ENCODE assay signal across 1 cellular context in the genomic region with DNA sequence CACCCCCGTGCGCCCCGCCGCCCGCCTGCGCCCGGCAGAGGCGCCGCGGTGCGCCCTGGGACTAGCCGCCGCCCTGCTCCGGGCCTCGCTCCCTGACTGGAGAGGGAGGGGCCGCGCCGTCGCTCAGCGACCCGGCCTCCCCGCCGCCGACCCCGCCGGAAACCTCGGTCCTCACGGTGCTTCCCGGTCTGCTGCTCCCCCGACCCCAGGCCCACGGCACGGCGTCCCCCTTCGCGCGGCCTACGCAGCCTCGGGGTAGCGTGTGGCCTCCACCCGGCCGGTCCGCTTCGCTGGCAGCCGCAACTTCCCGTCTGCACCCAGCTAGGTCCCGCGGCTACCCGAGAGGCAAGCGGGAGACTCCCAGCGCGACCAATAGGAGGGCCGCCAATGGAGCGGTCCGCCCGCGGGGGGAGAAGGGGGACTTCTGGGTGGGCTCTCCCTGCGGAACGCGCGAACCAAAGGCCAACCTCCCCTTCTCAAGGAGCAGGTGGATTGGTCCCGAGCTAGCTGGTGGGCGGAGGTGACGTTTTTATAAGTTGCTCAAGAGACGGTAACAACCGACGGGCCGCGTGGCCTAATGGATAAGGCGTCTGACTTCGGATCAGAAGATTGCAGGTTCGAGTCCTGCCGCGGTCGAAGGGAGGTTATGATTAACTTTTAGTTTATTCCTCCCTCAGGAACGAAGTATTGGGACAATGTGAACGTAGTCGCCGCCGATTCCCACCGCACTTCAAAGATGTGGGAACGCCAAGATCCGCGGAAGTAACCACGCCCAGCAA.
TF ChIP-seq lines count a peak whose summit lies in the region.

A gene (minus strand): TSS at position 315 of the 779 bp plus-strand sequence. CDS start 1,070 bp downstream, outside the sequence.

TF ChIP-seq in HepG2, 621 proteins besides CTCF, POLR2A, EP300 and RAD21 (continued from another document and continues in another):
- TF ChIP-seq ZNF550 (CRISPR knock-in tag; IDR thresholded peaks at IDR 0.05; ENCODE audit: borderline replicate concordance) (no peak), TEAD2 (CRISPR knock-in tag; IDR thresholded peaks at IDR 0.05) (no peak), ZNF143 (CRISPR knock-in tag; IDR thresholded peaks at IDR 0.05) (peak; percentile 84), ZNF292 (CRISPR knock-in tag; IDR thresholded peaks at IDR 0.05; ENCODE audit: borderline replicate concordance, low read depth) (no peak), EEA1 (CRISPR knock-in tag; IDR thresholded peaks at IDR 0.05; ENCODE audit: borderline replicate concordance) (peak; percentile 96; the same call in 1 of the 2 replicates), BCL6 (CRISPR knock-in tag; IDR thresholded peaks at IDR 0.05) (peak; percentile 32; the same call in 1 of the 2 replicates), JARID2 (CRISPR knock-in tag; IDR thresholded peaks at IDR 0.05; ENCODE audit: insufficient replicate concordance) (no peak), ZNF44 (CRISPR knock-in tag; IDR thresholded peaks at IDR 0.05) (no peak), ZNF7 (CRISPR knock-in tag; IDR thresholded peaks at IDR 0.05) (0 out of 2 replicates have a peak, but pooled peaks have one; percentile 4), ELF3 (CRISPR knock-in tag; IDR thresholded peaks at IDR 0.05) (no peak; the same call in none of the 2 replicates), ZNF441 (CRISPR knock-in tag; IDR thresholded peaks at IDR 0.05; ENCODE audit: borderline replicate concordance) (peak; percentile 79), YY1 (IDR thresholded peaks at IDR 0.05; ENCODE audit: insufficient read depth, insufficient replicate concordance, low read depth, low read length) (peak; percentile 9), TSC22D2 (CRISPR knock-in tag; IDR thresholded peaks at IDR 0.05; ENCODE audit: borderline replicate concordance) (peak; percentile 74; the same call in 1 of the 2 replicates), NPAS2 (CRISPR knock-in tag; IDR thresholded peaks at IDR 0.05; ENCODE audit: borderline replicate concordance) (no peak), SCMH1 (CRISPR knock-in tag; IDR thresholded peaks at IDR 0.05; ENCODE audit: borderline replicate concordance) (no peak), ZSCAN31 (CRISPR knock-in tag; IDR thresholded peaks at IDR 0.05; ENCODE audit: low read depth) (peak; percentile 94), SNAI1 (CRISPR knock-in tag; IDR thresholded peaks at IDR 0.05; ENCODE audit: borderline replicate concordance) (peak; percentile 14; the same call in 1 of the 2 replicates), ZFP90 (CRISPR knock-in tag; IDR thresholded peaks at IDR 0.05; ENCODE audit: borderline replicate concordance) (peak; percentile 82), ZNF3 (CRISPR knock-in tag; IDR thresholded peaks at IDR 0.05) (no peak), SMAD1 (CRISPR knock-in tag; IDR thresholded peaks at IDR 0.05; ENCODE audit: borderline replicate concordance, low read depth) (no peak; the same call in 1 of the 2 replicates), PRPF4 (IDR thresholded peaks at IDR 0.05; ENCODE audit: low read depth, low read length, poor library complexity, severe bottlenecking) (peak; percentile 68), SP5 (CRISPR knock-in tag; IDR thresholded peaks at IDR 0.05; ENCODE audit: borderline replicate concordance, low read depth) (peak; percentile 10; the same call in 1 of the 2 replicates), CREM (IDR thresholded peaks at IDR 0.05) (peak; percentile 74), CREM (CRISPR knock-in tag; IDR thresholded peaks at IDR 0.05) (no peak)
- TF ChIP-seq, protein P1, sequence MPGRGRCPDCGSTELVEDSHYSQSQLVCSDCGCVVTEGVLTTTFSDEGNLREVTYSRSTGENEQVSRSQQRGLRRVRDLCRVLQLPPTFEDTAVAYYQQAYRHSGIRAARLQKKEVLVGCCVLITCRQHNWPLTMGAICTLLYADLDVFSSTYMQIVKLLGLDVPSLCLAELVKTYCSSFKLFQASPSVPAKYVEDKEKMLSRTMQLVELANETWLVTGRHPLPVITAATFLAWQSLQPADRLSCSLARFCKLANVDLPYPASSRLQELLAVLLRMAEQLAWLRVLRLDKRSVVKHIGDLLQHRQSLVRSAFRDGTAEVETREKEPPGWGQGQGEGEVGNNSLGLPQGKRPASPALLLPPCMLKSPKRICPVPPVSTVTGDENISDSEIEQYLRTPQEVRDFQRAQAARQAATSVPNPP (CRISPR knock-in tag; IDR thresholded peaks at IDR 0.05): peak; percentile 65; the same call in 1 of the 2 replicates
- TF ChIP-seq, protein P2, sequence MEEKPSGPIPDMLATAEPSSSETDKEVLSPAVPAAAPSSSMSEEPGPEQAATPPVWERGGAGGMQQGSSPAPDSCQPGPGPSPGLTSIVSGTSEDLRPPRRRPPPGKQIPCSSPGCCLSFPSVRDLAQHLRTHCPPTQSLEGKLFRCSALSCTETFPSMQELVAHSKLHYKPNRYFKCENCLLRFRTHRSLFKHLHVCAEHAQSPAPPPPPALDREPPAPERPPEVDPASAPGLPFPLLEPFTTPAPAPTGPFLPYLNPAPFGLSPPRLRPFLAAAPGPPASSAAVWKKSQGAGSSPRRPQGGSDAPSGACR (CRISPR knock-in tag; IDR thresholded peaks at IDR 0.05): peak; percentile 52; the same call in 1 of the 2 replicates
- TF ChIP-seq, protein P3, sequence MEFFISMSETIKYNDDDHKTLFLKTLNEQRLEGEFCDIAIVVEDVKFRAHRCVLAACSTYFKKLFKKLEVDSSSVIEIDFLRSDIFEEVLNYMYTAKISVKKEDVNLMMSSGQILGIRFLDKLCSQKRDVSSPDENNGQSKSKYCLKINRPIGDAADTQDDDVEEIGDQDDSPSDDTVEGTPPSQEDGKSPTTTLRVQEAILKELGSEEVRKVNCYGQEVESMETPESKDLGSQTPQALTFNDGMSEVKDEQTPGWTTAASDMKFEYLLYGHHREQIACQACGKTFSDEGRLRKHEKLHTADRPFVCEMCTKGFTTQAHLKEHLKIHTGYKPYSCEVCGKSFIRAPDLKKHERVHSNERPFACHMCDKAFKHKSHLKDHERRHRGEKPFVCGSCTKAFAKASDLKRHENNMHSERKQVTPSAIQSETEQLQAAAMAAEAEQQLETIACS (CRISPR knock-in tag; IDR thresholded peaks at IDR 0.05): peak; percentile 45
- TF ChIP-seq, protein P4, sequence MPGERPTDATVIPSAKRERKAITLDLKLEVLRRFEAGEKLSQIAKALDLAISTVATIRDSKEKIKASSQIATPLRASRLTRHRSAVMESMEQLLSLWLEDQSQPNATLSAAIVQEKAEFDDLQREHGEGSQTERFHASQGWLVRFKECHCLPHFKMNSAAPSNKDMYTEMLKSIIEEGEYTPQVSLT (CRISPR knock-in tag; IDR thresholded peaks at IDR 0.05; ENCODE audit: borderline replicate concordance, low read depth): peak; percentile 55; the same call in 1 of the 2 replicates
- TF ChIP-seq, protein P5, sequence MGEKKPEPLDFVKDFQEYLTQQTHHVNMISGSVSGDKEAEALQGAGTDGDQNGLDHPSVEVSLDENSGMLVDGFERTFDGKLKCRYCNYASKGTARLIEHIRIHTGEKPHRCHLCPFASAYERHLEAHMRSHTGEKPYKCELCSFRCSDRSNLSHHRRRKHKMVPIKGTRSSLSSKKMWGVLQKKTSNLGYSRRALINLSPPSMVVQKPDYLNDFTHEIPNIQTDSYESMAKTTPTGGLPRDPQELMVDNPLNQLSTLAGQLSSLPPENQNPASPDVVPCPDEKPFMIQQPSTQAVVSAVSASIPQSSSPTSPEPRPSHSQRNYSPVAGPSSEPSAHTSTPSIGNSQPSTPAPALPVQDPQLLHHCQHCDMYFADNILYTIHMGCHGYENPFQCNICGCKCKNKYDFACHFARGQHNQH (CRISPR knock-in tag; IDR thresholded peaks at IDR 0.05): peak; percentile 93
- TF ChIP-seq, protein P6, sequence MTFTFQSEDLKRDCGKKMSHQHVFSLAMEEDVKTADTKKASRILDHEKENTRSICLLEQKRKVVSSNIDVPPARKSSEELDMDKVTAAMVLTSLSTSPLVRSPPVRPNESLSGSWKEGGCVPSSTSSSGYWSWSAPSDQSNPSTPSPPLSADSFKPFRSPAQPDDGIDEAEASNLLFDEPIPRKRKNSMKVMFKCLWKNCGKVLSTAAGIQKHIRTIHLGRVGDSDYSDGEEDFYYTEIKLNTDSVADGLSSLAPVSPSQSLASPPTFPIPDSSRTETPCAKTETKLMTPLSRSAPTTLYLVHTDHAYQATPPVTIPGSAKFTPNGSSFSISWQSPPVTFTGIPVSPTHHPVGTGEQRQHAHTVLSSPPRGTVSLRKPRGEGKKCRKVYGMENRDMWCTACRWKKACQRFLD (CRISPR knock-in tag; IDR thresholded peaks at IDR 0.05; ENCODE audit: borderline replicate concordance): peak; percentile 39; the same call in 1 of the 2 replicates
- TF ChIP-seq, protein P7, sequence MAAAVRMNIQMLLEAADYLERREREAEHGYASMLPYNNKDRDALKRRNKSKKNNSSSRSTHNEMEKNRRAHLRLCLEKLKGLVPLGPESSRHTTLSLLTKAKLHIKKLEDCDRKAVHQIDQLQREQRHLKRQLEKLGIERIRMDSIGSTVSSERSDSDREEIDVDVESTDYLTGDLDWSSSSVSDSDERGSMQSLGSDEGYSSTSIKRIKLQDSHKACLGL (CRISPR knock-in tag; IDR thresholded peaks at IDR 0.05): peak; percentile 62; the same call in 1 of the 2 replicates
- TF ChIP-seq, protein P8, sequence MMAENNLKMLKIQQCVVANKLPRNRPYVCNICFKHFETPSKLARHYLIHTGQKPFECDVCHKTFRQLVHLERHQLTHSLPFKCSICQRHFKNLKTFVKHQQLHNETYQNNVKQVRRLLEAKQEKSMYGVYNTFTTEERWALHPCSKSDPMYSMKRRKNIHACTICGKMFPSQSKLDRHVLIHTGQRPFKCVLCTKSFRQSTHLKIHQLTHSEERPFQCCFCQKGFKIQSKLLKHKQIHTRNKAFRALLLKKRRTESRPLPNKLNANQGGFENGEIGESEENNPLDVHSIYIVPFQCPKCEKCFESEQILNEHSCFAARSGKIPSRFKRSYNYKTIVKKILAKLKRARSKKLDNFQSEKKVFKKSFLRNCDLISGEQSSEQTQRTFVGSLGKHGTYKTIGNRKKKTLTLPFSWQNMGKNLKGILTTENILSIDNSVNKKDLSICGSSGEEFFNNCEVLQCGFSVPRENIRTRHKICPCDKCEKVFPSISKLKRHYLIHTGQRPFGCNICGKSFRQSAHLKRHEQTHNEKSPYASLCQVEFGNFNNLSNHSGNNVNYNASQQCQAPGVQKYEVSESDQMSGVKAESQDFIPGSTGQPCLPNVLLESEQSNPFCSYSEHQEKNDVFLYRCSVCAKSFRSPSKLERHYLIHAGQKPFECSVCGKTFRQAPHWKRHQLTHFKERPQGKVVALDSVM (CRISPR knock-in tag; IDR thresholded peaks at IDR 0.05): peak; percentile 71; the same call in 1 of the 2 replicates
- TF ChIP-seq, protein P9, sequence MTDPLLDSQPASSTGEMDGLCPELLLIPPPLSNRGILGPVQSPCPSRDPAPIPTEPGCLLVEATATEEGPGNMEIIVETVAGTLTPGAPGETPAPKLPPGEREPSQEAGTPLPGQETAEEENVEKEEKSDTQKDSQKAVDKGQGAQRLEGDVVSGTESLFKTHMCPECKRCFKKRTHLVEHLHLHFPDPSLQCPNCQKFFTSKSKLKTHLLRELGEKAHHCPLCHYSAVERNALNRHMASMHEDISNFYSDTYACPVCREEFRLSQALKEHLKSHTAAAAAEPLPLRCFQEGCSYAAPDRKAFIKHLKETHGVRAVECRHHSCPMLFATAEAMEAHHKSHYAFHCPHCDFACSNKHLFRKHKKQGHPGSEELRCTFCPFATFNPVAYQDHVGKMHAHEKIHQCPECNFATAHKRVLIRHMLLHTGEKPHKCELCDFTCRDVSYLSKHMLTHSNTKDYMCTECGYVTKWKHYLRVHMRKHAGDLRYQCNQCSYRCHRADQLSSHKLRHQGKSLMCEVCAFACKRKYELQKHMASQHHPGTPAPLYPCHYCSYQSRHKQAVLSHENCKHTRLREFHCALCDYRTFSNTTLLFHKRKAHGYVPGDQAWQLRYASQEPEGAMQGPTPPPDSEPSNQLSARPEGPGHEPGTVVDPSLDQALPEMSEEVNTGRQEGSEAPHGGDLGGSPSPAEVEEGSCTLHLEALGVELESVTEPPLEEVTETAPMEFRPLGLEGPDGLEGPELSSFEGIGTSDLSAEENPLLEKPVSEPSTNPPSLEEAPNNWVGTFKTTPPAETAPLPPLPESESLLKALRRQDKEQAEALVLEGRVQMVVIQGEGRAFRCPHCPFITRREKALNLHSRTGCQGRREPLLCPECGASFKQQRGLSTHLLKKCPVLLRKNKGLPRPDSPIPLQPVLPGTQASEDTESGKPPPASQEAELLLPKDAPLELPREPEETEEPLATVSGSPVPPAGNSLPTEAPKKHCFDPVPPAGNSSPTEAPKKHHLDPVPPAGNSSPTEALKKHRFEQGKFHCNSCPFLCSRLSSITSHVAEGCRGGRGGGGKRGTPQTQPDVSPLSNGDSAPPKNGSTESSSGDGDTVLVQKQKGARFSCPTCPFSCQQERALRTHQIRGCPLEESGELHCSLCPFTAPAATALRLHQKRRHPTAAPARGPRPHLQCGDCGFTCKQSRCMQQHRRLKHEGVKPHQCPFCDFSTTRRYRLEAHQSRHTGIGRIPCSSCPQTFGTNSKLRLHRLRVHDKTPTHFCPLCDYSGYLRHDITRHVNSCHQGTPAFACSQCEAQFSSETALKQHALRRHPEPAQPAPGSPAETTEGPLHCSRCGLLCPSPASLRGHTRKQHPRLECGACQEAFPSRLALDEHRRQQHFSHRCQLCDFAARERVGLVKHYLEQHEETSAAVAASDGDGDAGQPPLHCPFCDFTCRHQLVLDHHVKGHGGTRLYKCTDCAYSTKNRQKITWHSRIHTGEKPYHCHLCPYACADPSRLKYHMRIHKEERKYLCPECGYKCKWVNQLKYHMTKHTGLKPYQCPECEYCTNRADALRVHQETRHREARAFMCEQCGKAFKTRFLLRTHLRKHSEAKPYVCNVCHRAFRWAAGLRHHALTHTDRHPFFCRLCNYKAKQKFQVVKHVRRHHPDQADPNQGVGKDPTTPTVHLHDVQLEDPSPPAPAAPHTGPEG (CRISPR knock-in tag; IDR thresholded peaks at IDR 0.05): peak; percentile 87
- TF ChIP-seq, protein P10, sequence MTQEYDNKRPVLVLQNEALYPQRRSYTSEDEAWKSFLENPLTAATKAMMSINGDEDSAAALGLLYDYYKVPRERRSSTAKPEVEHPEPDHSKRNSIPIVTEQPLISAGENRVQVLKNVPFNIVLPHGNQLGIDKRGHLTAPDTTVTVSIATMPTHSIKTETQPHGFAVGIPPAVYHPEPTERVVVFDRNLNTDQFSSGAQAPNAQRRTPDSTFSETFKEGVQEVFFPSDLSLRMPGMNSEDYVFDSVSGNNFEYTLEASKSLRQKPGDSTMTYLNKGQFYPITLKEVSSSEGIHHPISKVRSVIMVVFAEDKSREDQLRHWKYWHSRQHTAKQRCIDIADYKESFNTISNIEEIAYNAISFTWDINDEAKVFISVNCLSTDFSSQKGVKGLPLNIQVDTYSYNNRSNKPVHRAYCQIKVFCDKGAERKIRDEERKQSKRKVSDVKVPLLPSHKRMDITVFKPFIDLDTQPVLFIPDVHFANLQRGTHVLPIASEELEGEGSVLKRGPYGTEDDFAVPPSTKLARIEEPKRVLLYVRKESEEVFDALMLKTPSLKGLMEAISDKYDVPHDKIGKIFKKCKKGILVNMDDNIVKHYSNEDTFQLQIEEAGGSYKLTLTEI (CRISPR knock-in tag; conservative IDR thresholded peaks at IDR 0.05): no peak
- TF ChIP-seq, protein P11, sequence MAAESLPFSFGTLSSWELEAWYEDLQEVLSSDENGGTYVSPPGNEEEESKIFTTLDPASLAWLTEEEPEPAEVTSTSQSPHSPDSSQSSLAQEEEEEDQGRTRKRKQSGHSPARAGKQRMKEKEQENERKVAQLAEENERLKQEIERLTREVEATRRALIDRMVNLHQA (CRISPR knock-in tag; IDR thresholded peaks at IDR 0.05): no peak
